31 cellular contexts compared by ENCODE assay signal in the genomic region with DNA sequence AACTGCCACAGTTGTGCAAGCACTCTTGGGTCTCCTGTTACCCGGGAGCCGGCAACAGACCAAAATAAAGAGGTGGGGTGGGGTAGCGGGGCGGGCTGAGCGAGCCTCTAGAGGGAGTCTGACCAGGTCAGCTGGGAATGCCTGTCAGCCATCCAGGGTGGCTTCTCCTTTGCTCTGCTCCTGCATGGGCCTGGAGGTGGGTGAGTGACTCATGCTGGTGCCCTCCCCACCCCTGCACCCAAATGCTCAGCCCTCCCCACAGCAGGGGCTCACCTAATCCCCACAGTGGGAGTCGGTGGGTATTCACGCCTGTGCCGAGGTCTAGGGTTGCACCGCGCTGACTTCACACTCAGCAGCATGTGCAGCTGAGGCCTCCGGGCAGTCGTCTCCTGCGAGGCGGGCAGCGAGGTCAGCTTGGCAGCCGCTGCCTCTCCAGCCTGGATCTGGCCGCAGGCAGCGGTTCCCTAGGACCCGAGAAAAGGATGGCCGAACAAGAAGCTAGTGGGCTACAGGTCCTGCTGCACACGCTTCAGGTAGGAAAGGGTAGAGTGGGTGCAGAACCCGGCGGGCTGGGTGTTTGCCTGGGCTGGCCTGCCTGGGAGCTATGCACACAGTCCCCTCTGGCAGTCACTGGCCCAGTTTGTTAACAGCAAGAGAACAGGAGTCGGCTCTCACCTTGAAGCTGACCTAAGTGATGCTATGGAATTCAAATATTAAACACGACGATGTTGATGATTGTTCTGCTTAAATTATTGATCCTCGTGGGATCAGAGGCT. TPM values are rescaled to one million over a fixed set of nuclear protein-coding genes. Genes with fewer than 3 reads are reported as not detected.
DNase-seq lines count a peak whose midpoint lies in the region; ATAC-seq and TF ChIP-seq lines count a peak whose summit lies in the region.
"Had no signal": no experiment of that assay in that cellular context is flagged by ENCODE, and none has a peak within 500 bp of the region (broad histone marks: within the 10 kb centered on the region; RNA-seq: fewer than 3 reads in every experiment).

A gene (plus strand): TSS at position 381 of the 776 bp plus-strand sequence.

- DNase-seq in ELF-1 (ENCODE audit: low read depth, low spot score) (peak; percentile 27), WERI-Rb-1 (peak; percentile 16), left lung (peak; percentile 56 to 78), trophoblast cell (peak; percentile 12 to 16), NOMO-1 treated with DMSO at 0.1 percent for 48 hours (lab: John Stamatoyannopoulos, UW; ENCODE audit: unreplicated experiment) (no peak), NCI-H524 treated with DMSO at 0.1 percent for 48 hours (lab: John Stamatoyannopoulos, UW) (no peak)
- DNase-seq: activated CD4-positive, alpha-beta T cell treated with anti-CD3 and anti-CD28 coated beads, Interleukin-2, amount 50 U/mL, for 1 hour; activated effector memory CD4-positive, alpha-beta T cell treated with Interleukin-2 at 50 U/mL for 16 hours; activated naive CD8-positive, alpha-beta T cell treated with anti-CD3 and anti-CD28 coated beads for 36 hours; activated T-cell treated with anti-CD3 and anti-CD28 coated beads, Interleukin-2, amount 50 U/mL, for 1 hour; CD4-positive, alpha-beta T cell; hippocampal formation; left ventricle myocardium inferior; MM.1S; NCI-H2029; NCI-H526; T1000; transverse colon had no signal

- no peak within 1 kb of the TSS for H2BK5ac ChIP-seq in trophoblast cell (ENCODE audit: low read depth, low read length, poor library complexity)

- H2AK5ac ChIP-seq in trophoblast cell (ENCODE audit: low read length) = no peak within 1 kb of the TSS

- no peaks in the 10 kb centered on the region for H3K9me3 ChIP-seq in WERI-Rb-1 (ENCODE audit: severe bottlenecking)
- no peaks in the 10 kb centered on the region for H3K9me3 ChIP-seq in left lung
- no peaks in the 10 kb centered on the region for H3K9me3 ChIP-seq in trophoblast cell (ENCODE audit: insufficient read depth, low read depth, low read length)
- H3K9me3 ChIP-seq: left ventricle myocardium inferior, SJSA1, transverse colon had no signal

- H2AFZ ChIP-seq in trophoblast cell (ENCODE audit: insufficient read depth, low read length, poor library complexity) = no peak within 1 kb of the TSS

- TF ChIP-seq CTCF in WERI-Rb-1 (IDR thresholded peaks at IDR 0.05; ENCODE audit: low read depth, low read length) (no peak), left lung (IDR thresholded peaks at IDR 0.05) (no peak)

- no peak within 1 kb of the TSS for H3K23ac ChIP-seq in trophoblast cell (ENCODE audit: low read length)

- H3K79me1 ChIP-seq in trophoblast cell (ENCODE audit: low read length) = no peaks in the 10 kb centered on the region

- H3K4me3 ChIP-seq in WERI-Rb-1 (ENCODE audit: low read depth, low read length) = no peak within 1 kb of the TSS
- no peak within 1 kb of the TSS for H3K4me3 ChIP-seq in left lung
- no peak within 1 kb of the TSS for H3K4me3 ChIP-seq in trophoblast cell (ENCODE audit: low read depth, low read length)
- H3K4me3 ChIP-seq: left ventricle myocardium inferior, SJSA1, transverse colon had no signal

- no peak within 1 kb of the TSS for H3K14ac ChIP-seq in trophoblast cell (ENCODE audit: low read length)

- intact Hi-C loops in left lung (cut with DNase I) = no loop called here

- no peak within 1 kb of the TSS for H2BK12ac ChIP-seq in trophoblast cell (ENCODE audit: low read length)

- no peak within 1 kb of the TSS for H3K18ac ChIP-seq in trophoblast cell (ENCODE audit: low read length)

- H4K91ac ChIP-seq in trophoblast cell (ENCODE audit: low read depth, low read length) = no peak within 1 kb of the TSS

- H4K8ac ChIP-seq in trophoblast cell (ENCODE audit: low read depth, low read length) = no peak within 1 kb of the TSS

- WGBS in trophoblast cell (ENCODE audit: extremely low coverage, insufficient coverage, insufficient read length) = no CpG with 5 or more reads among the region's 27 CpGs

- H3K27me3 ChIP-seq in WERI-Rb-1 (ENCODE audit: insufficient read depth, low read depth, severe bottlenecking) = no peaks in the 10 kb centered on the region
- H3K27me3 ChIP-seq in left lung = no peaks in the 10 kb centered on the region
- no peaks in the 10 kb centered on the region for H3K27me3 ChIP-seq in trophoblast cell (ENCODE audit: insufficient read depth, low read length)
- H3K27me3 ChIP-seq: SJSA1 had no signal

- H3K4me1 ChIP-seq in left lung (no peaks in the 10 kb centered on the region), trophoblast cell (ENCODE audit: control insufficient read depth in 1 of 2, insufficient read depth in 2 of 2, low read length in 2 of 2) (peaks cover 0 to 3% of the 10 kb centered on the region in 2 experiments)
- H3K4me1 ChIP-seq: left ventricle myocardium inferior, SJSA1, transverse colon had no signal

- no peak within 1 kb of the TSS for H3K4me2 ChIP-seq in trophoblast cell (ENCODE audit: low read length)
- H3K4me2 ChIP-seq: KMS-11 had no signal

- H3K27ac ChIP-seq in WERI-Rb-1 (no peak within 1 kb of the TSS), left lung (no peak within 1 kb of the TSS), trophoblast cell (ENCODE audit: low read depth, low read length) (no peak within 1 kb of the TSS)
- H3K27ac ChIP-seq: KMS-11, left ventricle myocardium inferior, SJSA1, transverse colon, VCaP had no signal

- no peak within 1 kb of the TSS for H3K9ac ChIP-seq in trophoblast cell (ENCODE audit: low read length)
- H3K9ac ChIP-seq: KMS-11 had no signal

- no peak within 1 kb of the TSS for H2BK120ac ChIP-seq in trophoblast cell (ENCODE audit: insufficient read depth, low read length, poor library complexity)

- H3K4ac ChIP-seq in trophoblast cell (ENCODE audit: low read depth, low read length) = no peak within 1 kb of the TSS

- H3K36me3 ChIP-seq in WERI-Rb-1 (no peaks in the 10 kb centered on the region), left lung (no peaks in the 10 kb centered on the region), trophoblast cell (ENCODE audit: control insufficient read depth in 1 of 2, insufficient read depth in 2 of 2, low read length in 2 of 2) (no peaks in the 10 kb centered on the region)
- H3K36me3 ChIP-seq: left ventricle myocardium inferior, SJSA1, transverse colon had no signal

- no peak within 1 kb of the TSS for H4K12ac ChIP-seq in trophoblast cell (ENCODE audit: low read depth, low read length)

- peak; percentile 85 for ATAC-seq in left lung
- ATAC-seq in GM19452 (IDR thresholded peaks at IDR 0.05; ENCODE audit: unreplicated experiment) = no peak
- no peak for ATAC-seq in GM18867 (IDR thresholded peaks at IDR 0.05; ENCODE audit: unreplicated experiment)
- ATAC-seq: natural killer cell treated with Interleukin-12 subunit alpha and Interleukin-12 subunit beta and Interleukin-15 and Interleukin-18, amount 100 ng/mL, for 72 hours; stimulated activated memory B cell treated with anti-CD40 and anti-IgM and Interleukin-4, amounts not matched to agents 10 μg/mL and 1 μg/mL and 100 μg/mL, for 72 hours had no signal

- H3K79me2 ChIP-seq in trophoblast cell (ENCODE audit: control insufficient read depth, insufficient read depth, low read length, poor library complexity) = no peaks in the 10 kb centered on the region

RNA-seq across cellular contexts. Expression of the gene that starts here (rescaled TPM):
- total RNA-seq in left lung = 1 to 10 TPM in 1 of 2 donors, under 1 TPM in 1; 0.32 to 3.3 TPM
- polyA plus RNA-seq in trophoblast cell (2013) = not detected in 2 replicates
- total RNA-seq: activated naive CD8-positive, alpha-beta T cell treated with anti-CD3 and anti-CD28 coated beads for 36 hours; bronchial epithelial cell; CD4-positive, alpha-beta T cell; Daoy; endothelial cell of umbilical vein; fibroblast of lung; left ventricle myocardium inferior; natural killer cell treated with Interleukin-12 subunit alpha and Interleukin-12 subunit beta and Interleukin-15 and Interleukin-18, amount 100 ng/mL, for 72 hours; osteocyte; SJSA1; subcutaneous adipose tissue had no signal
- polyA plus RNA-seq: endothelial cell of umbilical vein, fibroblast of lung had no signal

Comparison
In these comparisons a context has a peak if more than half of its experiments do, and no peak if none do; other contexts are left out.
1. DNase-seq: peak in ELF-1 (single experiment), WERI-Rb-1 (single experiment), left lung (2 of 2) and trophoblast cell (2 of 2); none in NOMO-1 treated with DMSO at 0.1 percent for 48 hours (single experiment) and NCI-H524 treated with DMSO at 0.1 percent for 48 hours (single experiment).